9 cellular contexts compared by ENCODE assay signal in the genomic region with DNA sequence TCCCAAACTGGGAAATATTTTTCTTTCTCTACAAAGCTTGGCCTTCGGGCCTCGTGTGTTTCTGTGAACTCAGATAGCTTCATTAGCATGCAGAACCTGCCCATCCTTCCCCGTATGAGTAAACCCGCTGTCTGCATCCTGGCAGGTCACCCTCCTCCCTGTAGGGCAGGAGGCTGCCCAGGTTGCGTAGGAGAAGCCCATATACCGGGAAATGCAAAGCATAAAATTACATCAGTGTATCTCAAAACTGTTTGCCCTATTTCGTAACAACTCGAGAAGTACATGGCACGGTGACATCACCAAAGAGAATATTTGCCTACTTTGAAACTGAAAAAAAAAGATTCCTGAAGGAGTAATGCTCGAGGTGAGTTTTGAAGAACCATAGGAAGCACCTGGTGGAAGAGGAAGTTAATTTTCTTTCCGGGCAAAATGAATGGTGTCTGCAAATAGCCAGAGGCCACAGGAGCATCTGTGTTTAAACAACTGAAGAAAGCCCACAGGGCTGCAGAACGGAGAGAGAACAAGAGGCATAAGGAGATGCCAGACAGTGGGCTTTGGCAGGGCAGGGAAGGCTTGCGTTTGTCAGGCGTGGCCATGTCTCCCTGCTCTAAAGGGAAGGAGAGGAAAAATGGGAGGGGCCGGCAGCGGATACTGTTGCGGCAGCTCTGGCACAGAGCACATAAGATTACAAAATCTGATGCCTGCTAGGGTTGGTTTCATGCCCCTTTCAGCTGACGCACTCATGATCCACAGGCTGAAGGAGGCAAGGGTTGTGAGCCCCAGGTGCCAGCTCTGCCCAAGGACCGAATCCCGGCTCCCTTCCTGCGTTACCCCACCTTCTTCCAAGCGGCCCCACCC.
A peak's percentile ranks its signal among the peaks of the same experiment; 100 is the strongest.
DNase-seq lines count a peak whose midpoint lies in the region; ATAC-seq and TF ChIP-seq lines count a peak whose summit lies in the region.
"Had no signal": no experiment of that assay in that cellular context is flagged by ENCODE, and none has a peak within 500 bp of the region (broad histone marks: within the 10 kb centered on the region; RNA-seq: fewer than 3 reads in every experiment).

No MANE protein-coding gene starts in this region.

- peaks cover 24% of the 10 kb centered on the region for H3K27me3 Mint-ChIP-seq in activated CD8-positive, alpha-beta memory T cell treated with anti-CD3 and anti-CD28 coated beads, Interleukin-2, amount 10 ng/mL, durations not matched to agents 7 days and 5 days

- no peak overlapping the region for H3K27ac Mint-ChIP-seq in activated CD8-positive, alpha-beta memory T cell treated with anti-CD3 and anti-CD28 coated beads, Interleukin-2, amount 10 ng/mL, durations not matched to agents 7 days and 5 days

- DNase-seq in COR-L47 (lab: John Stamatoyannopoulos, UW) (peak; percentile 78), NCI-H345 (lab: John Stamatoyannopoulos, UW) (peak; percentile 52), colonic mucosa (peak; percentile 55), NCI-H2196 (lab: John Stamatoyannopoulos, UW; ENCODE audit: unreplicated experiment) (no peak)
- DNase-seq in activated CD8-positive, alpha-beta memory T cell treated with anti-CD3 and anti-CD28 coated beads, Interleukin-2, amount 10 ng/mL, durations not matched to agents 7 days and 5 days, result no peak
- no peak for DNase-seq in stimulated activated CD4-positive, alpha-beta T cell treated with anti-CD3 and anti-CD28 coated beads, Interleukin-1b, Interleukin-23, amount 100 ng/mL, for 48 hours
- DNase-seq: SW 1271 had no signal

- no peak overlapping the region for H3K4me3 Mint-ChIP-seq in activated CD8-positive, alpha-beta memory T cell treated with anti-CD3 and anti-CD28 coated beads, Interleukin-2, amount 10 ng/mL, durations not matched to agents 7 days and 5 days

- no peaks in the 10 kb centered on the region for H3K9me3 ChIP-seq in colonic mucosa
- H3K9me3 ChIP-seq in mucosa of rectum (ENCODE audit: control insufficient read depth in 2 of 2, low read length in 2 of 2), result no peaks in the 10 kb centered on the region

- H3K27me3 ChIP-seq in colonic mucosa (no peaks in the 10 kb centered on the region), mucosa of rectum (ENCODE audit: control insufficient read depth in 2 of 2, insufficient read depth in 2 of 2, low read length in 2 of 2) (no peaks in the 10 kb centered on the region)

- no peak for TF ChIP-seq CTCF in colonic mucosa (IDR thresholded peaks at IDR 0.05)

- H3K4me3 ChIP-seq in colonic mucosa (no peak overlapping the region), mucosa of rectum (ENCODE audit: low read length in 2 of 2) (peak overlapping the region; percentile 28 to 45)

- intact Hi-C loops in colonic mucosa (cut with DNase I), result no loop called here

- no peak overlapping the region for H3K9ac ChIP-seq in colonic mucosa (ENCODE audit: low read depth in 2 of 2, low read length in 2 of 2)
- H3K9ac ChIP-seq in mucosa of rectum (ENCODE audit: low read depth in 1 of 2, low read length in 2 of 2), result no peak overlapping the region

- H3K36me3 ChIP-seq in colonic mucosa, result no peaks in the 10 kb centered on the region
- no peaks in the 10 kb centered on the region for H3K36me3 ChIP-seq in mucosa of rectum (ENCODE audit: control insufficient read depth in 2 of 2, insufficient read depth in 2 of 2, low read length in 2 of 2)

- H3K4me1 ChIP-seq in colonic mucosa (no peaks in the 10 kb centered on the region), mucosa of rectum (ENCODE audit: control insufficient read depth in 2 of 2, insufficient read depth in 2 of 2, low read length in 2 of 2) (peaks cover 4 to 15% of the 10 kb centered on the region in 2 donors)

- ATAC-seq in activated CD8-positive, alpha-beta memory T cell treated with anti-CD3 and anti-CD28 coated beads, Interleukin-2, amount 10 ng/mL, durations not matched to agents 7 days and 5 days, result no peak
- ATAC-seq in GM21723 (IDR thresholded peaks at IDR 0.05; ENCODE audit: unreplicated experiment), result no peak

- H3K27ac ChIP-seq in colonic mucosa (peak overlapping the region; percentile 36), mucosa of rectum (ENCODE audit: low read depth in 2 of 2, low read length in 2 of 2) (peak overlapping the region; percentile 26 to 59)

- H3K9me3 Mint-ChIP-seq in activated CD8-positive, alpha-beta memory T cell treated with anti-CD3 and anti-CD28 coated beads, Interleukin-2, amount 10 ng/mL, durations not matched to agents 7 days and 5 days (ENCODE audit: low read depth), result no peaks in the 10 kb centered on the region

- no peaks in the 10 kb centered on the region for H3K36me3 Mint-ChIP-seq in activated CD8-positive, alpha-beta memory T cell treated with anti-CD3 and anti-CD28 coated beads, Interleukin-2, amount 10 ng/mL, durations not matched to agents 7 days and 5 days

- H3K4me1 Mint-ChIP-seq in activated CD8-positive, alpha-beta memory T cell treated with anti-CD3 and anti-CD28 coated beads, Interleukin-2, amount 10 ng/mL, durations not matched to agents 7 days and 5 days, result peaks cover 3% of the 10 kb centered on the region

- CTCF ChIA-PET in activated CD8-positive, alpha-beta memory T cell treated with anti-CD3 and anti-CD28 coated beads, Interleukin-2, amount 10 ng/mL, durations not matched to agents 7 days and 5 days (lab: Charles Lee), result no interaction called here

Comparison
In these comparisons a context has a peak if more than half of its experiments do, and no peak if none do; other contexts are left out.
1. DNase-seq: peak in COR-L47 (single experiment), NCI-H345 (single experiment) and colonic mucosa (single experiment); none in activated CD8-positive, alpha-beta memory T cell treated with anti-CD3 and anti-CD28 coated beads, Interleukin-2, amount 10 ng/mL, durations not matched to agents 7 days and 5 days (single experiment), stimulated activated CD4-positive, alpha-beta T cell treated with anti-CD3 and anti-CD28 coated beads, Interleukin-1b, Interleukin-23, amount 100 ng/mL, for 48 hours (single experiment) and NCI-H2196 (single experiment).